Comparison of ENCODE assay signal across 1 cellular context in genomic region chr12:53739285-53740129, GRCh38.
TF ChIP-seq lines count a peak whose summit lies in the region.

No MANE protein-coding gene starts in this region.

TF ChIP-seq in HEK293, 187 proteins besides CTCF, POLR2A, EP300 and RAD21 (continued from another document):
- TF ChIP-seq OVOL3 (tag by site-specific recombination; IDR thresholded peaks at IDR 0.05) (0 out of 2 replicates have a peak, but pooled peaks have one; percentile 62), ZBTB49 (tag by site-specific recombination; IDR thresholded peaks at IDR 0.05; ENCODE audit: low read depth) (no peak), HIC1 (tag by site-specific recombination; IDR thresholded peaks at IDR 0.05) (peak; percentile 83), ZNF302 (tag by site-specific recombination; IDR thresholded peaks at IDR 0.05; ENCODE audit: low read depth) (no peak), ZNF174 (tag by site-specific recombination; IDR thresholded peaks at IDR 0.05) (no peak), ZBTB26 (tag by site-specific recombination; optimal IDR thresholded peaks at IDR 0.05) (peak; percentile 22), KLF10 (tag by site-specific recombination; IDR thresholded peaks at IDR 0.05) (peak; percentile 69; the same call in 1 of the 2 replicates), GLIS2 (tag by site-specific recombination; IDR thresholded peaks at IDR 0.05) (peak; percentile 16; the same call in 1 of the 2 replicates), ZNF239 (tag by site-specific recombination; IDR thresholded peaks at IDR 0.05) (no peak), ZBTB6 (tag by site-specific recombination; IDR thresholded peaks at IDR 0.05) (peak; percentile 78; the same call in 1 of the 2 replicates), SP2 (tag by site-specific recombination; IDR thresholded peaks at IDR 0.05) (no peak), YY2 (tag by site-specific recombination; IDR thresholded peaks at IDR 0.05) (no peak), ZNF514 (tag by site-specific recombination; IDR thresholded peaks at IDR 0.05) (no peak), SCRT2 (tag by site-specific recombination; IDR thresholded peaks at IDR 0.05) (peak; percentile 36; the same call in 1 of the 2 replicates), ZNF280C (tag by site-specific recombination; IDR thresholded peaks at IDR 0.05) (no peak), ZNF792 (tag by site-specific recombination; IDR thresholded peaks at IDR 0.05) (0 out of 2 replicates have a peak, but pooled peaks have one; percentile 17), ELK4 (IDR thresholded peaks at IDR 0.05; ENCODE audit: borderline replicate concordance, low read depth, low read length) (no peak), ZNF629 (tag by site-specific recombination; IDR thresholded peaks at IDR 0.05) (peak; percentile 85)
